ENCODE assay signal across 26 cellular contexts in genomic region chrX:24448762-24449161, GRCh38.
"Had no signal": no experiment of that assay in that cellular context is flagged by ENCODE, and none has a peak within 500 bp of the region (broad histone marks: within the 10 kb centered on the region; RNA-seq: fewer than 3 reads in every experiment).

No MANE protein-coding gene starts in this region.

- H3K27ac ChIP-seq: epithelial cell of prostate, gastrocnemius medialis, ovary, right lobe of liver, stomach, transverse colon, upper lobe of right lung, vagina had no signal

- H3K9me3 Mint-ChIP-seq: memory B cell; natural killer cell; stimulated activated effector memory CD8-positive, alpha-beta T cell treated with anti-CD3 and anti-CD28 coated beads, Interleukin-12 subunit alpha, Interleukin-12 subunit beta, amount 100 ng/mL, for 72 hours had no signal

- H3K27me3 ChIP-seq: gastrocnemius medialis, ovary, right lobe of liver, stomach, transverse colon, upper lobe of right lung, vagina had no signal

- H3K36me3 ChIP-seq: gastrocnemius medialis, ovary, right lobe of liver, stomach, transverse colon, upper lobe of right lung, vagina had no signal

- H3K4me1 Mint-ChIP-seq: memory B cell; natural killer cell; stimulated activated effector memory CD8-positive, alpha-beta T cell treated with anti-CD3 and anti-CD28 coated beads, Interleukin-12 subunit alpha, Interleukin-12 subunit beta, amount 100 ng/mL, for 72 hours had no signal

- H3K4me3 Mint-ChIP-seq: dendritic cell treated with granulocyte-macrophage colony-stimulating factor and Interleukin-4, amounts not matched to agents 40 ng/mL and 50 ng/mL, for 4 days; endodermal cell; memory B cell; natural killer cell; stimulated activated effector memory CD8-positive, alpha-beta T cell treated with anti-CD3 and anti-CD28 coated beads, Interleukin-12 subunit alpha, Interleukin-12 subunit beta, amount 100 ng/mL, for 72 hours had no signal

- H3K4me3 ChIP-seq: gastrocnemius medialis, lung, ovary, right lobe of liver, stomach, transverse colon, upper lobe of right lung, vagina had no signal

- DNase-seq: effector CD8-positive, alpha-beta T cell; endodermal cell; foreskin fibroblast; gastrocnemius medialis; head of caudate nucleus; natural killer cell; occipital lobe; ovary; retina; right lobe of liver; stimulated activated CD4-positive, alpha-beta T cell treated with anti-CD3 and anti-CD28 coated beads, Interleukin-2, amount 100 ng/mL, for 24 hours; stimulated activated CD4-positive, alpha-beta T cell treated with anti-CD3 and anti-CD28 coated beads, Interleukin-4, amount 100 ng/mL, for 24 hours; stimulated activated naive CD4-positive, alpha-beta T cell treated with Interleukin-2 at 50 U/mL for 16 hours; stomach; transverse colon; upper lobe of right lung had no signal

- H3K27me3 Mint-ChIP-seq: dendritic cell treated with granulocyte-macrophage colony-stimulating factor and Interleukin-4, amounts not matched to agents 40 ng/mL and 50 ng/mL, for 4 days; memory B cell had no signal

- ATAC-seq: esophagus mucosa; gastrocnemius medialis; left lobe of liver; natural killer cell; right lobe of liver; stimulated activated effector memory CD8-positive, alpha-beta T cell treated with anti-CD3 and anti-CD28 coated beads, Interleukin-12 subunit alpha, Interleukin-12 subunit beta, amount 100 ng/mL, for 72 hours; upper lobe of right lung had no signal

- H3K4me1 ChIP-seq: gastrocnemius medialis, right lobe of liver, stomach, transverse colon, upper lobe of right lung, vagina had no signal

- H3K36me3 Mint-ChIP-seq: natural killer cell; stimulated activated effector memory CD8-positive, alpha-beta T cell treated with anti-CD3 and anti-CD28 coated beads, Interleukin-12 subunit alpha, Interleukin-12 subunit beta, amount 100 ng/mL, for 72 hours had no signal

- H3K9me3 ChIP-seq: gastrocnemius medialis, ovary, right lobe of liver, transverse colon, upper lobe of right lung, vagina had no signal

- FAIRE-seq: colon, keratinocyte had no signal

- H3K27ac Mint-ChIP-seq: dendritic cell treated with granulocyte-macrophage colony-stimulating factor and Interleukin-4, amounts not matched to agents 40 ng/mL and 50 ng/mL, for 4 days; endodermal cell; memory B cell; natural killer cell; stimulated activated effector memory CD8-positive, alpha-beta T cell treated with anti-CD3 and anti-CD28 coated beads, Interleukin-12 subunit alpha, Interleukin-12 subunit beta, amount 100 ng/mL, for 72 hours had no signal
